1 cellular context compared by ENCODE assay signal in genomic region chr3:158802399-158803023, GRCh38.
TF ChIP-seq lines count a peak whose summit lies in the region.

No MANE protein-coding gene starts in this region.

TF ChIP-seq in HepG2, 621 proteins besides CTCF, POLR2A, EP300 and RAD21 (continued from another document):
- TF ChIP-seq, protein P1, sequence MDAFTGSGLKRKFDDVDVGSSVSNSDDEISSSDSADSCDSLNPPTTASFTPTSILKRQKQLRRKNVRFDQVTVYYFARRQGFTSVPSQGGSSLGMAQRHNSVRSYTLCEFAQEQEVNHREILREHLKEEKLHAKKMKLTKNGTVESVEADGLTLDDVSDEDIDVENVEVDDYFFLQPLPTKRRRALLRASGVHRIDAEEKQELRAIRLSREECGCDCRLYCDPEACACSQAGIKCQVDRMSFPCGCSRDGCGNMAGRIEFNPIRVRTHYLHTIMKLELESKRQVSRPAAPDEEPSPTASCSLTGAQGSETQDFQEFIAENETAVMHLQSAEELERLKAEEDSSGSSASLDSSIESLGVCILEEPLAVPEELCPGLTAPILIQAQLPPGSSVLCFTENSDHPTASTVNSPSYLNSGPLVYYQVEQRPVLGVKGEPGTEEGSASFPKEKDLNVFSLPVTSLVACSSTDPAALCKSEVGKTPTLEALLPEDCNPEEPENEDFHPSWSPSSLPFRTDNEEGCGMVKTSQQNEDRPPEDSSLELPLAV (CRISPR knock-in tag; conservative IDR thresholded peaks at IDR 0.05; ENCODE audit: low read depth): no peak
- TF ChIP-seq IRF9 (CRISPR knock-in tag; IDR thresholded peaks at IDR 0.05; ENCODE audit: borderline replicate concordance) (no peak), ZNF33B (CRISPR knock-in tag; IDR thresholded peaks at IDR 0.05) (no peak), JDP2 (CRISPR knock-in tag; IDR thresholded peaks at IDR 0.05; ENCODE audit: borderline replicate concordance) (no peak)
